Comparison of ENCODE assay signal across 11 cellular contexts in genomic region chr14:39034481-39035296, GRCh38.
A peak's percentile ranks its signal among the peaks of the same experiment; 100 is the strongest.
DNase-seq lines count a peak whose midpoint lies in the region; ATAC-seq and TF ChIP-seq lines count a peak whose summit lies in the region.
"Had no signal": no experiment of that assay in that cellular context is flagged by ENCODE, and none has a peak within 500 bp of the region (broad histone marks: within the 10 kb centered on the region; RNA-seq: fewer than 3 reads in every experiment).

No MANE protein-coding gene starts in this region.

- H3K9me3 Mint-ChIP-seq in activated T-cell treated with anti-CD3 and anti-CD28 coated beads, Interleukin-2, amount 50 U/mL, for 24 hours = no peaks in the 10 kb centered on the region
- H3K9me3 Mint-ChIP-seq: immature natural killer cell had no signal

- TF ChIP-seq CTCF in AG10803 (conservative IDR thresholded peaks at IDR 0.05; ENCODE audit: low read length) = peak; percentile 57

- no peak for DNase-seq in AG10803 (ENCODE audit: low read depth)
- peak; percentile 49 for DNase-seq in NAMALWA (ENCODE audit: low spot score)
- peak; percentile 38 for DNase-seq in astrocyte of the hippocampus (ENCODE audit: low read depth, low spot score)
- peak; percentile 38 for DNase-seq in left kidney (ENCODE audit: low read depth, low spot score)
- no peak for DNase-seq in stimulated activated CD4-positive, alpha-beta T cell treated with anti-CD3 and anti-CD28 coated beads, Interleukin-1b, Interleukin-23, amount 100 ng/mL, for 48 hours
- no peak for DNase-seq in activated T-cell treated with anti-CD3 and anti-CD28 coated beads, Interleukin-2, amount 50 U/mL, for 24 hours
- DNase-seq: DMS153, immature natural killer cell had no signal

- H3K4me3 ChIP-seq in AG10803 (ENCODE audit: low read length) = no peak overlapping the region
- H3K4me3 ChIP-seq: right atrium auricular region had no signal

- peaks cover 4% of the 10 kb centered on the region for H3K4me1 Mint-ChIP-seq in activated T-cell treated with anti-CD3 and anti-CD28 coated beads, Interleukin-2, amount 50 U/mL, for 24 hours (ENCODE audit: low read depth)

- no peak overlapping the region for H3K4me3 Mint-ChIP-seq in activated T-cell treated with anti-CD3 and anti-CD28 coated beads, Interleukin-2, amount 50 U/mL, for 24 hours
- H3K4me3 Mint-ChIP-seq: immature natural killer cell had no signal

- H3K36me3 Mint-ChIP-seq in activated T-cell treated with anti-CD3 and anti-CD28 coated beads, Interleukin-2, amount 50 U/mL, for 24 hours (ENCODE audit: low read depth) = peaks cover 58% of the 10 kb centered on the region

- ATAC-seq in GM21423 (IDR thresholded peaks at IDR 0.05; ENCODE audit: unreplicated experiment) (no peak), HG02642 (IDR thresholded peaks at IDR 0.05; ENCODE audit: poor library complexity, unreplicated experiment) (no peak)

- H3K27ac Mint-ChIP-seq in activated T-cell treated with anti-CD3 and anti-CD28 coated beads, Interleukin-2, amount 50 U/mL, for 24 hours = no peak overlapping the region

- H3K27me3 Mint-ChIP-seq in activated T-cell treated with anti-CD3 and anti-CD28 coated beads, Interleukin-2, amount 50 U/mL, for 24 hours = no peaks in the 10 kb centered on the region

Comparison
In these comparisons a context has a peak if more than half of its experiments do, and no peak if none do; other contexts are left out.
1. DNase-seq: peak in NAMALWA (single experiment), astrocyte of the hippocampus (single experiment) and left kidney (single experiment); none in AG10803 (single experiment), stimulated activated CD4-positive, alpha-beta T cell treated with anti-CD3 and anti-CD28 coated beads, Interleukin-1b, Interleukin-23, amount 100 ng/mL, for 48 hours (single experiment) and activated T-cell treated with anti-CD3 and anti-CD28 coated beads, Interleukin-2, amount 50 U/mL, for 24 hours (single experiment).